ENCODE assay signal across 3 cellular contexts in genomic region chr5:29852329-29852728, GRCh38.
TF ChIP-seq lines count a peak whose summit lies in the region.

No MANE protein-coding gene starts in this region.

TF ChIP-seq in A549, 52 proteins besides CTCF, POLR2A, EP300 and RAD21 (continued from another document):
- TF ChIP-seq REST (IDR thresholded peaks at IDR 0.05) (no peak), JUNB (IDR thresholded peaks at IDR 0.05) (no peak), BHLHE40 (IDR thresholded peaks at IDR 0.05; ENCODE audit: low read depth, low read length) (no peak), MAFK (IDR thresholded peaks at IDR 0.05; ENCODE audit: partially characterized antibody) (peak; percentile 79)

TF ChIP-seq in IMR-90, 13 proteins besides CTCF, POLR2A, EP300 and RAD21 (continued from another document):
- no peak for TF ChIP-seq ELK1 (IDR thresholded peaks at IDR 0.05; ENCODE audit: borderline replicate concordance, low read depth, low read length)

TF ChIP-seq in K562, 482 proteins besides CTCF, POLR2A, EP300 and RAD21 (continued from another document):
- TF ChIP-seq PATZ1 (CRISPR knock-in tag; IDR thresholded peaks at IDR 0.05; ENCODE audit: borderline replicate concordance) (no peak), ZNF561 (CRISPR knock-in tag; conservative IDR thresholded peaks at IDR 0.05) (no peak), ZNF384 (IDR thresholded peaks at IDR 0.05; ENCODE audit: low read depth, low read length) (no peak), ZZZ3 (IDR thresholded peaks at IDR 0.05) (no peak), ZNF584 (CRISPR knock-in tag; IDR thresholded peaks at IDR 0.05; ENCODE audit: low read depth) (no peak), C11orf30 (IDR thresholded peaks at IDR 0.05; ENCODE audit: low read depth) (peak; percentile 59), EWSR1 (IDR thresholded peaks at IDR 0.05; ENCODE audit: borderline replicate concordance, low read depth, partially characterized antibody) (no peak), PHTF2 (CRISPR knock-in tag; IDR thresholded peaks at IDR 0.05) (no peak), HES1 (IDR thresholded peaks at IDR 0.05; ENCODE audit: low read depth) (no peak), ZEB2 (IDR thresholded peaks at IDR 0.05) (no peak), THAP7 (CRISPR knock-in tag; IDR thresholded peaks at IDR 0.05) (no peak), BCLAF1 (IDR thresholded peaks at IDR 0.05; ENCODE audit: borderline replicate concordance in 1 of 2, control insufficient read depth in 1 of 2, low read depth in 2 of 2, low read length in 1 of 2) (no peak), RBFOX2 (IDR thresholded peaks at IDR 0.05; ENCODE audit: low read depth, low read length) (no peak), TCF15 (CRISPR knock-in tag; IDR thresholded peaks at IDR 0.05) (no peak), MAFG (tag; conservative IDR thresholded peaks at IDR 0.05) (peak; percentile 65), ZNF431 (CRISPR knock-in tag; IDR thresholded peaks at IDR 0.05) (no peak), PREB (CRISPR knock-in tag; IDR thresholded peaks at IDR 0.05) (no peak), ZNF316 (IDR thresholded peaks at IDR 0.05) (peak; percentile 75), MAFK (IDR thresholded peaks at IDR 0.05; ENCODE audit: low read length) (0 out of 2 replicates have a peak, but pooled peaks have one; percentile 60), MEIS2 (IDR thresholded peaks at IDR 0.05; ENCODE audit: partially characterized antibody) (no peak)
